In the genomic region with DNA sequence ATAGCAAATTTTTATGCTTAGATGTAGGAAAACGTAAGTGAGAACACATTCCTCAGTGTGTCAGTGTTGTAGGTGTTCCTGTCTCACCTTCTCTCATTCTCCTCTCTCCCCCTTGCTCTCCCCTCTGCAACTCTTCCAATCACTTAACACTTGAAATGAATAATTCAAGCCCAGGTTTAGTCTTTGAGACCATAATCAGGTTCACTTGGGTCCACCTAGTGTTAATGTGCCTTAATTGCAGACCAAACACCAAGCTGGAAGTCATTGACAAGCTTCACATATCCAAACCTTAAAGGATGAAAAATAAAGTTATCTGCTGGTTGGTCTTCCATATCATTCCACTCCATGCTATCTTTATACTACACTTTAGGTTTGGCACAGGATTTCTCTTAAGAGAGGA, we compare ENCODE assay signal across 9 cellular contexts. TPM values are rescaled to one million over a fixed set of nuclear protein-coding genes. Genes with fewer than 3 reads are reported as not detected.
DNase-seq lines count a peak whose midpoint lies in the region; ATAC-seq and TF ChIP-seq lines count a peak whose summit lies in the region.
"Had no signal": no experiment of that assay in that cellular context is flagged by ENCODE, and none has a peak within 500 bp of the region (broad histone marks: within the 10 kb centered on the region; RNA-seq: fewer than 3 reads in every experiment).

No MANE protein-coding gene starts in this region.

- DNase-seq in ACHN (peak; percentile 60), NCI-H460 (ENCODE audit: extremely low read depth, low read depth) (peak; percentile 14), esophagus muscularis mucosa (ENCODE audit: extremely low spot score) (no peak), RWPE1 (ENCODE audit: low spot score) (no peak)
- no peak for DNase-seq in effector CD4-positive, alpha-beta T cell
- no peak for DNase-seq in activated CD4-positive, alpha-beta T cell treated with anti-CD3 and anti-CD28 coated beads for 1 hour

- intact Hi-C loops in esophagus muscularis mucosa (cut with DNase I) = no loop called here

- H3K4me1 ChIP-seq in esophagus muscularis mucosa = no peaks in the 10 kb centered on the region

- H3K27ac ChIP-seq in esophagus muscularis mucosa (replicated peaks in 1 of 4) = no peak overlapping the region
- H3K27ac ChIP-seq in RWPE1 = no peak overlapping the region
- H3K27ac ChIP-seq: neutrophil had no signal

- WGBS in esophagus muscularis mucosa = 91% methylated on average over 1 of the region's 1 CpG

- TF ChIP-seq CTCF in esophagus muscularis mucosa (IDR thresholded peaks at IDR 0.05) (peak in 2 of 3 experiments; percentile 11 to 16), RWPE1 (conservative IDR thresholded peaks at IDR 0.05; ENCODE audit: low read depth) (no peak)

- H3K4me3 ChIP-seq in esophagus muscularis mucosa = no peak overlapping the region

- no peak for TF ChIP-seq POLR2A in esophagus muscularis mucosa (IDR thresholded peaks at IDR 0.05; ENCODE audit: low read depth)

- TF ChIP-seq EP300 in esophagus muscularis mucosa (IDR thresholded peaks at IDR 0.05) = no peak

- in situ Hi-C loops in ACHN (cut with HindIII; ENCODE audit: low pct_ligation_motif_present, low pct_unique_long_range_greater_than_20kb, low sequenced_read_pairs) = no loop called here

- H3K27me3 ChIP-seq in esophagus muscularis mucosa = no peaks in the 10 kb centered on the region
- H3K27me3 ChIP-seq: neutrophil had no signal

- ATAC-seq in GM18519 (IDR thresholded peaks at IDR 0.05; ENCODE audit: low FRiP score, unreplicated experiment) = peak; percentile 56
- ATAC-seq in HG03432 (IDR thresholded peaks at IDR 0.05; ENCODE audit: unreplicated experiment) = no peak

- POLR2A ChIA-PET in RWPE1 (lab: Yijun Ruan, JAX; ENCODE audit: low non-redundant PET) = no interaction called here

- no peaks in the 10 kb centered on the region for H3K9me3 ChIP-seq in esophagus muscularis mucosa
- H3K9me3 ChIP-seq: neutrophil had no signal

- peaks cover 0 to 46% (median 9%) of the 10 kb centered on the region in 4 donors for H3K36me3 ChIP-seq in esophagus muscularis mucosa
- H3K36me3 ChIP-seq: neutrophil had no signal

- CTCF ChIA-PET in RWPE1 (lab: Yijun Ruan, JAX) = interaction anchor here (0.7 to 0.9 kb wide), 4 partner anchors 12 to 1313 kb away, joined by 3 to 5 read pairs (median 4); no protein-coding TSS in a partner anchor

RNA-seq across cellular contexts. Expression of gene STXBP4, which starts 37.0 kb away (rescaled TPM):
- 9.7 and 17.5 TPM in 2 replicates for total RNA-seq in NCI-H460 (2014; rRNA removed; shearing (Covaris generic))
- polyA plus RNA-seq in NCI-H460 (2014; cell fraction: nucleus; rRNA removed) = 5.1 and 7.7 TPM in 2 replicates
- 10 to 100 TPM; 15.4 to 22.6 (median 19.8) TPM for total RNA-seq in esophagus muscularis mucosa

RNA-seq across cellular contexts. Expression of gene COX11, which starts 37.1 kb away (rescaled TPM):
- total RNA-seq in NCI-H460 (2014; rRNA removed; shearing (Covaris generic)) = 74.2 and 97.8 TPM in 2 replicates
- polyA plus RNA-seq in NCI-H460 (2014; cell fraction: nucleus; rRNA removed) = 56.6 and 70.9 TPM in 2 replicates
- 10 to 100 TPM; 63.0 to 96.4 (median 79.8) TPM for total RNA-seq in esophagus muscularis mucosa

Comparison
In these comparisons a context has a peak if more than half of its experiments do, and no peak if none do; other contexts are left out.
1. DNase-seq: peak in ACHN (single experiment) and NCI-H460 (single experiment); none in esophagus muscularis mucosa (single experiment), effector CD4-positive, alpha-beta T cell (single experiment), RWPE1 (single experiment) and activated CD4-positive, alpha-beta T cell treated with anti-CD3 and anti-CD28 coated beads for 1 hour (single experiment).